31 cellular contexts compared by ENCODE assay signal in genomic region chr15:95737051-95737450, GRCh38.
"Had no signal": no experiment of that assay in that cellular context is flagged by ENCODE, and none has a peak within 500 bp of the region (broad histone marks: within the 10 kb centered on the region; RNA-seq: fewer than 3 reads in every experiment).

No MANE protein-coding gene starts in this region.

- H3K27ac Mint-ChIP-seq: activated B cell treated with CpG ODN at 0.5 μM for 24 hours; activated CD4-positive, alpha-beta memory T cell treated with anti-CD3 and anti-CD28 coated beads for 36 hours; activated CD4-positive, alpha-beta T cell treated with anti-CD3 and anti-CD28 coated beads, Interleukin-2, amount 10 ng/mL, durations not matched to agents 24 days and 14 days; activated CD8-positive, alpha-beta T cell treated with anti-CD3 and anti-CD28 coated beads for 36 hours; activated naive CD4-positive, alpha-beta T cell treated with anti-CD3 and anti-CD28 coated beads for 36 hours; activated naive CD4-positive, alpha-beta T cell treated with anti-CD3 and anti-CD28 coated beads, Interleukin-2, amount 50 U/mL, for 72 hours; activated naive CD8-positive, alpha-beta T cell treated with anti-CD3 and anti-CD28 coated beads for 36 hours; activated T-cell treated with anti-CD3 and anti-CD28 coated beads, Interleukin-2, amount 50 U/mL, for 72 hours; activated T-helper 1 cell treated with anti-CD3 and anti-CD28 coated beads, Interleukin-12 subunit alpha, Interleukin-12 subunit beta, Interleukin-2, Interleukin-4 antibody, amounts not matched to agents 30 ng/mL and 10 ng/mL and 1 ng/mL, durations not matched to agents 14 hours and 24 hours and 36 hours; activated T-helper 17 cell treated with anti-CD3 and anti-CD28 coated beads, Interleukin-2, amount 50 U/mL, for 72 hours; T-helper 17 cell had no signal

- H3K4me1 Mint-ChIP-seq: T-helper 17 cell had no signal

- H3K36me3 Mint-ChIP-seq: activated CD4-positive, alpha-beta memory T cell treated with anti-CD3 and anti-CD28 coated beads for 36 hours; T-cell had no signal

- H3K4me3 Mint-ChIP-seq: activated B cell treated with CpG ODN at 0.5 μM for 24 hours; activated CD4-positive, alpha-beta memory T cell treated with anti-CD3 and anti-CD28 coated beads for 36 hours; activated CD4-positive, alpha-beta T cell treated with anti-CD3 and anti-CD28 coated beads, Interleukin-2, amount 10 ng/mL, durations not matched to agents 24 days and 14 days; activated CD8-positive, alpha-beta T cell treated with anti-CD3 and anti-CD28 coated beads for 36 hours; activated naive CD4-positive, alpha-beta T cell treated with anti-CD3 and anti-CD28 coated beads for 36 hours; activated naive CD8-positive, alpha-beta T cell treated with anti-CD3 and anti-CD28 coated beads for 36 hours; activated T-cell treated with anti-CD3 and anti-CD28 coated beads, Interleukin-2, amount 50 U/mL, for 4 hours; activated T-cell treated with anti-CD3 and anti-CD28 coated beads, Interleukin-2, amount 50 U/mL, for 72 hours; activated T-helper 1 cell treated with anti-CD3 and anti-CD28 coated beads, Interleukin-12 subunit alpha, Interleukin-12 subunit beta, Interleukin-2, Interleukin-4 antibody, amounts not matched to agents 30 ng/mL and 10 ng/mL and 1 ng/mL, durations not matched to agents 14 hours and 24 hours and 36 hours; activated T-helper 17 cell treated with anti-CD3 and anti-CD28 coated beads, Interleukin-2, amount 50 U/mL, for 72 hours; T-cell; T-helper 17 cell had no signal

- DNase-seq: activated B cell treated with CpG ODN at 0.5 μM for 24 hours; activated CD4-positive, alpha-beta memory T cell treated with anti-CD3 and anti-CD28 coated beads for 36 hours; activated CD4-positive, alpha-beta T cell treated with anti-CD3 and anti-CD28 coated beads for 4 hours; activated CD4-positive, alpha-beta T cell treated with anti-CD3 and anti-CD28 coated beads, Interleukin-2, amount 10 ng/mL, durations not matched to agents 24 days and 14 days; activated CD4-positive, alpha-beta T cell treated with anti-CD3 and anti-CD28 coated beads, Interleukin-2, amount 50 U/mL, for 1 hour; activated CD4-positive, alpha-beta T cell treated with anti-CD3 and anti-CD28 coated beads, Interleukin-2, amount 50 U/mL, for 4 hours; activated CD4-positive, CD25-positive, alpha-beta regulatory T cell treated with anti-CD3 and anti-CD28 coated beads, Interleukin-2, amount 50 U/mL, for 72 hours; activated CD8-positive, alpha-beta memory T cell treated with anti-CD3 and anti-CD28 coated beads, Interleukin-2, amount 50 U/mL, for 4 hours; activated CD8-positive, alpha-beta T cell treated with anti-CD3 and anti-CD28 coated beads for 36 hours; activated effector memory CD4-positive, alpha-beta T cell treated with anti-CD3 and anti-CD28 coated beads, Interleukin-2, amount 50 U/mL, for 16 hours; activated gamma-delta T cell treated with Interleukin-2 at 50 U/mL for 16 hours; activated naive CD4-positive, alpha-beta T cell; activated naive CD4-positive, alpha-beta T cell treated with anti-CD3 and anti-CD28 coated beads for 36 hours; activated naive CD4-positive, alpha-beta T cell treated with anti-CD3 and anti-CD28 coated beads, Interleukin-2, amount 50 U/mL, for 16 hours; activated naive CD8-positive, alpha-beta T cell treated with anti-CD3 and anti-CD28 coated beads for 36 hours; activated T-cell treated with anti-CD3 and anti-CD28 coated beads for 4 hours; activated T-cell treated with anti-CD3 and anti-CD28 coated beads, Interleukin-2, amount 50 U/mL, for 1 hour; activated T-cell treated with anti-CD3 and anti-CD28 coated beads, Interleukin-2, amount 50 U/mL, for 4 hours; activated T-cell treated with anti-CD3 and anti-CD28 coated beads, Interleukin-2, amount 50 U/mL, for 72 hours; adrenal gland; amniotic stem cell; aorta; body of pancreas; brain microvascular endothelial cell; central memory CD4-positive, alpha-beta T cell; T-cell; T-helper 17 cell; T1000 had no signal

- ATAC-seq: activated CD8-positive, alpha-beta T cell treated with anti-CD3 and anti-CD28 coated beads for 36 hours; activated naive CD4-positive, alpha-beta T cell treated with anti-CD3 and anti-CD28 coated beads, Interleukin-2, amount 50 U/mL, for 72 hours; activated T-cell treated with anti-CD3 and anti-CD28 coated beads, Interleukin-2, amount 50 U/mL, for 4 hours; activated T-cell treated with anti-CD3 and anti-CD28 coated beads, Interleukin-2, amount 50 U/mL, for 72 hours; activated T-helper 17 cell treated with anti-CD3 and anti-CD28 coated beads, Interleukin-2, amount 50 U/mL, for 72 hours; body of pancreas; T-cell; T-helper 17 cell had no signal

- H3K27me3 Mint-ChIP-seq: activated B cell treated with CpG ODN at 0.5 μM for 24 hours; activated CD4-positive, alpha-beta memory T cell treated with anti-CD3 and anti-CD28 coated beads for 36 hours; activated CD4-positive, alpha-beta T cell treated with anti-CD3 and anti-CD28 coated beads, Interleukin-2, amount 10 ng/mL, durations not matched to agents 24 days and 14 days; activated CD8-positive, alpha-beta T cell treated with anti-CD3 and anti-CD28 coated beads for 36 hours; activated naive CD8-positive, alpha-beta T cell treated with anti-CD3 and anti-CD28 coated beads for 36 hours; activated T-helper 17 cell treated with anti-CD3 and anti-CD28 coated beads, Interleukin-2, amount 50 U/mL, for 72 hours; T-helper 17 cell had no signal
